ENCODE assay signal across 1 cellular context in genomic region chr15:85454403-85454802, GRCh38.
TF ChIP-seq lines count a peak whose summit lies in the region.

No MANE protein-coding gene starts in this region.

TF ChIP-seq in GM23338, 12 proteins besides CTCF, POLR2A, EP300 and RAD21 (continued from another document):
- TF ChIP-seq ZNF462 (CRISPR knock-in tag; IDR thresholded peaks at IDR 0.05) (no peak), EZH2phosphoT487 (IDR thresholded peaks at IDR 0.05; ENCODE audit: unreplicated experiment) (no peak), REST (IDR thresholded peaks at IDR 0.05; ENCODE audit: unreplicated experiment) (no peak), STAT1 (IDR thresholded peaks at IDR 0.05; ENCODE audit: unreplicated experiment) (no peak), ZNF114 (CRISPR knock-in tag; IDR thresholded peaks at IDR 0.05) (no peak), JUNB (IDR thresholded peaks at IDR 0.05; ENCODE audit: unreplicated experiment) (no peak), NANOG (IDR thresholded peaks at IDR 0.05; ENCODE audit: borderline replicate concordance) (no peak), ETS1 (IDR thresholded peaks at IDR 0.05) (no peak), ZNF331 (CRISPR knock-in tag; IDR thresholded peaks at IDR 0.05; ENCODE audit: low read depth) (no peak), EZH2 (IDR thresholded peaks at IDR 0.05; ENCODE audit: low read depth, unreplicated experiment) (no peak), CREB1 (CRISPR knock-in tag; IDR thresholded peaks at IDR 0.05; ENCODE audit: low read depth) (no peak)
